In the genomic region with DNA sequence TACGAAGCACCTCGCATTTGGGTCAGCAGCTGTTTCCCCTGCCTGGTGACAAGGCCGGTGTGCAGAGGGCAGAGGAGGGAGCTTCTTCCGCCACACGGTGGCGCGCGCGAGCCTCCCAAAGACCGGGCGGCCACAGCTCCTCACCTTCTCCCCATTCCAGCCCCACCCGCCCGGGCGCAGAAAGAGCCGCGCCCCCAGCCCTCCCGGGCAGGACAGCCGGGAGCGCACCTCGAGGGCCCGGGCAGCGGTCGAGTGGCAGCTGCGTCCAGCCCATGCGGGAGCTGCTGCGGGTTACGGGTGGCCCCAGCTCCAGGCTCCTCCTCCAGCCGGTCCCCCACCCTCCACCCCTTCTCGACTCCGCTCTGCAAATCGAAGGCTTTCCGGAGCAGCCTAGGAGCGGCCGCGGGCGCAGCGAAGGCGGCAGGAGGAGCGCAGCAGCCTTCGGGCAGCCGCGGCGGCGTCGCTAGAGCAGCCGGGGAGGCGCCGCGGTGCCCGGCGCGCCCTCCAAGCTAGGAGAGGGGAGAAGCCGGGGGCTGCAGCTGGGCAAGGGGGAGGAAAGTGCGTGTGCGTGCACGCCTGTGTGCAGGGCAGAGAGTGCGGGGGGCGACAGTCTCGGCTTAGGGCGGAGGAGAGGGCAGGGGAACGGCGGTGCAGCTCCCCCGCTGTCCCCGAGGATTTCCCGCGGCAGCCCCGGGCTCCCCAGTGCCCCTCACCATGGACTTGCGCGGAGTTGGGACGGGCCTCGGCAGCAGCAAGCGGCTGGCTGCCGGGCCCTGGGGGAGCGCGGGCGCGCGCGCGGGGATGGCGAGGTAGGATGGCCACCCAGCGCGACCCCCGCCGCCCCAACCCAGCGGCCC, we compare ENCODE assay signal across 8 cellular contexts. TPM values are rescaled to one million over a fixed set of nuclear protein-coding genes. Genes with fewer than 3 reads are reported as not detected.
DNase-seq lines count a peak whose midpoint lies in the region; ATAC-seq and TF ChIP-seq lines count a peak whose summit lies in the region.

A gene (plus strand): TSS at position 348 of the 857 bp plus-strand sequence. CDS start 635 bp downstream, outside the sequence.

- no peak for TF ChIP-seq POLR2A in sigmoid colon (IDR thresholded peaks at IDR 0.05)

- no peak for TF ChIP-seq EP300 in sigmoid colon (IDR thresholded peaks at IDR 0.05)

- H3K9me3 Mint-ChIP-seq in brain, result no peaks in the 10 kb centered on the region

- peaks cover 19% of the 10 kb centered on the region for H3K4me1 Mint-ChIP-seq in brain

- 1 to 2% methylated on average over 86 of the region's 86 CpGs for WGBS in sigmoid colon, 2 donors

- peak within 1 kb of the TSS; percentile 44 for H3K4me3 ChIP-seq in iPS-15b (ENCODE audit: low read depth, low read length)
- H3K4me3 ChIP-seq in sigmoid colon, result peak within 1 kb of the TSS; percentile 27 to 64 (median 55)

- ATAC-seq in HG02938 (IDR thresholded peaks at IDR 0.05; ENCODE audit: unreplicated experiment), result peak; percentile 92

- peak; percentile 96 to 98 for TF ChIP-seq CTCF in brain (conservative IDR thresholded peaks at IDR 0.05)
- peak; percentile 40 to 91 (median 66) for TF ChIP-seq CTCF in sigmoid colon (IDR thresholded peaks at IDR 0.05)

- peak within 1 kb of the TSS in 2 of 5 experiments; percentile 42 to 61 for H3K27ac Mint-ChIP-seq in brain

- H3K36me3 ChIP-seq in iPS-15b (ENCODE audit: control insufficient read depth, insufficient read depth, low read length) (no peaks in the 10 kb centered on the region), sigmoid colon (no peaks in the 10 kb centered on the region)

- intact Hi-C loops in sigmoid colon (cut with DNase I), result loop anchor here (5.0 kb wide), 1 partner anchor 1333 kb away; no protein-coding TSS in a partner anchor

- H3K9me3 ChIP-seq in iPS-15b (ENCODE audit: control insufficient read depth, insufficient read depth, low read length) (no peaks in the 10 kb centered on the region), sigmoid colon (no peaks in the 10 kb centered on the region)

- peaks cover 5% of the 10 kb centered on the region for H3K4me1 ChIP-seq in iPS-15b (ENCODE audit: control insufficient read depth, insufficient read depth, low read length)
- peaks cover 0 to 28% (median 20%) of the 10 kb centered on the region in 4 donors for H3K4me1 ChIP-seq in sigmoid colon

- H3K9ac ChIP-seq in iPS-15b (ENCODE audit: low read depth, low read length), result no peak within 1 kb of the TSS

- peak within 1 kb of the TSS; percentile 81 to 92 (median 89) for H3K4me3 Mint-ChIP-seq in brain

- no peaks in the 10 kb centered on the region for H3K36me3 Mint-ChIP-seq in brain

- peak; percentile 9 for DNase-seq in activated gamma-delta T cell treated with Interleukin-2 at 50 U/mL for 16 hours
- no peak for DNase-seq in activated gamma-delta T cell (lab: John Stamatoyannopoulos, UW)
- peak; percentile 71 for DNase-seq in NCI-H146 treated with DMSO at 0.1 percent for 48 hours (lab: John Stamatoyannopoulos, UW; ENCODE audit: unreplicated experiment)
- peak; percentile 83 for DNase-seq in T1000 (lab: John Stamatoyannopoulos, UW)
- peak; percentile 83 for DNase-seq in sigmoid colon

- H3K27me3 Mint-ChIP-seq in brain, result peaks cover 58% of the 10 kb centered on the region

- peaks cover 88% of the 10 kb centered on the region for H3K27me3 ChIP-seq in iPS-15b (ENCODE audit: control insufficient read depth, insufficient read depth, low read length)
- peaks cover 10 to 79% (median 35%) of the 10 kb centered on the region in 3 donors for H3K27me3 ChIP-seq in sigmoid colon

- peak within 1 kb of the TSS in 3 of 4 donors; percentile 17 to 49 (median 36) for H3K27ac ChIP-seq in sigmoid colon

RNA-seq across cellular contexts. Expression of the gene that starts here (rescaled TPM):
- polyA plus RNA-seq in brain (ENCODE audit: insufficient read depth, low read depth, low replicate concordance), result 4.0 TPM
- 1 to 10 TPM; 1.9 to 8.2 (median 3.5) TPM for total RNA-seq in sigmoid colon
- polyA plus RNA-seq in sigmoid colon, result under 1 TPM in 1 of 3 donors, not detected in 2; 0.58 TPM
